In genomic region chrX:49838374-49838773, GRCh38 we compare ENCODE assay signal across 9 cellular contexts. TPM values are rescaled to one million over a fixed set of nuclear protein-coding genes. Genes with fewer than 3 reads are reported as not detected.
A peak's percentile ranks its signal among the peaks of the same experiment; 100 is the strongest.
DNase-seq lines count a peak whose midpoint lies in the region; ATAC-seq and TF ChIP-seq lines count a peak whose summit lies in the region.
"Had no signal": no experiment of that assay in that cellular context is flagged by ENCODE, and none has a peak within 500 bp of the region (broad histone marks: within the 10 kb centered on the region; RNA-seq: fewer than 3 reads in every experiment).

No MANE protein-coding gene starts in this region.

- H3K9me3 ChIP-seq in adipocyte (ENCODE audit: control insufficient read depth, low read length) (no peaks in the 10 kb centered on the region), left lung (no peaks in the 10 kb centered on the region), prostate gland (no peaks in the 10 kb centered on the region)

- 26% methylated on average over 8 of the region's 8 CpGs for WGBS in prostate gland

- TF ChIP-seq CTCF in BJ (IDR thresholded peaks at IDR 0.05; ENCODE audit: insufficient read depth, low read depth, low read length), result peak; percentile 57
- peak; percentile 71 for TF ChIP-seq CTCF in GM13977 (IDR thresholded peaks at IDR 0.05; ENCODE audit: extremely low read depth, insufficient read depth, missing control alignments)
- peak; percentile 89 for TF ChIP-seq CTCF in LNCaP clone FGC (IDR thresholded peaks at IDR 0.05; ENCODE audit: control insufficient read depth, extremely low read depth, insufficient read depth)
- peak; percentile 30 to 61 for TF ChIP-seq CTCF in left lung (IDR thresholded peaks at IDR 0.05)
- TF ChIP-seq CTCF in prostate gland (IDR thresholded peaks at IDR 0.05), result peak in 2 of 4 experiments; percentile 32 to 42

- H3K36me3 ChIP-seq in BJ (ENCODE audit: control insufficient read depth, insufficient read depth, low read length), result no peaks in the 10 kb centered on the region
- no peaks in the 10 kb centered on the region for H3K36me3 ChIP-seq in adipocyte (ENCODE audit: control insufficient read depth, insufficient read depth, low read length, severe bottlenecking)
- H3K36me3 ChIP-seq in left lung, result no peaks in the 10 kb centered on the region
- no peaks in the 10 kb centered on the region for H3K36me3 ChIP-seq in prostate gland

- H3K4me1 ChIP-seq in adipocyte (ENCODE audit: control insufficient read depth, insufficient read depth, low read length), result no peaks in the 10 kb centered on the region
- no peaks in the 10 kb centered on the region for H3K4me1 ChIP-seq in left lung
- no peaks in the 10 kb centered on the region for H3K4me1 ChIP-seq in prostate gland (replicated peaks)

- no peak for DNase-seq in BJ (ENCODE audit: low read depth)
- DNase-seq in GM13977 (ENCODE audit: low spot score), result peak; percentile 40
- no peak for DNase-seq in LNCaP clone FGC (ENCODE audit: low read depth)
- DNase-seq in adipocyte (ENCODE audit: low read depth), result peak; percentile 43
- DNase-seq in left lung, result no peak
- no peak for DNase-seq in prostate gland (ENCODE audit: low spot score)
- DNase-seq in islet precursor cell, result no peak

- ATAC-seq in left lung (peak; percentile 75), HG03139 (IDR thresholded peaks at IDR 0.05; ENCODE audit: unreplicated experiment) (no peak)

- in situ Hi-C loops in GM13977 (cut with MboI; ENCODE audit: low pct_unique_long_range_greater_than_20kb, low sequenced_read_pairs, unreplicated experiment), result no loop called here

- no peak overlapping the region for H3K9ac ChIP-seq in adipocyte (ENCODE audit: low read length)

- intact Hi-C loops in left lung (cut with DNase I) (no loop called here), prostate gland (cut with DNase I) (no loop called here)

- H3K27ac ChIP-seq in left lung (no peak overlapping the region), prostate gland (no peak overlapping the region)

- POLR2A ChIA-PET in BJ (lab: Charles Lee), result no interaction called here

- H3K27me3 ChIP-seq in BJ (ENCODE audit: control insufficient read depth, insufficient read depth, low read length) (no peaks in the 10 kb centered on the region), adipocyte (replicated peaks; ENCODE audit: control insufficient read depth, insufficient read depth, low read length) (peaks cover 40% of the 10 kb centered on the region), left lung (no peaks in the 10 kb centered on the region), prostate gland (replicated peaks; ENCODE audit: insufficient read depth) (no peaks in the 10 kb centered on the region)

- no peak overlapping the region for H3K4me3 ChIP-seq in BJ (ENCODE audit: low read depth, low read length)
- no peak overlapping the region for H3K4me3 ChIP-seq in LNCaP clone FGC (ENCODE audit: low read depth, low read length)
- H3K4me3 ChIP-seq in adipocyte (ENCODE audit: low read length), result no peak overlapping the region
- H3K4me3 ChIP-seq in left lung, result no peak overlapping the region
- H3K4me3 ChIP-seq in prostate gland, result no peak overlapping the region

- no peak for TF ChIP-seq POLR2A in prostate gland (IDR thresholded peaks at IDR 0.05)

- CTCF ChIA-PET in BJ (lab: Yijun Ruan, JAX), result interaction anchor here (0.5 to 2.6 kb wide), 4 partner anchors 9 to 1191 kb away, joined by 3 to 8 read pairs (median 4); no protein-coding TSS in a partner anchor

RNA-seq across cellular contexts. Expression of gene PAGE4, which starts 9.3 kb away (rescaled TPM):
- not detected in 2 replicates for polyA plus RNA-seq in BJ (2011; rRNA removed)
- not detected in 2 replicates for polyA minus RNA-seq in BJ (2011; rRNA and poly(A)+ RNA removed)
- total RNA-seq in left lung (not detected), prostate gland (10 to 100 TPM; 26.5 to 31.5 TPM)
- total RNA-seq: subcutaneous adipose tissue had no signal

RNA-seq across cellular contexts. Expression of gene USP27X, which starts 40.9 kb away (rescaled TPM):
- 3.0 and 3.4 TPM in 2 replicates for polyA plus RNA-seq in BJ (2011; rRNA removed)
- 3.2 and 3.3 TPM in 2 replicates for polyA minus RNA-seq in BJ (2011; rRNA and poly(A)+ RNA removed)
- total RNA-seq in left lung, result 1 to 10 TPM; 3.4 to 3.5 TPM
- total RNA-seq in prostate gland, result 1 to 10 TPM; 2.0 to 3.5 TPM

Comparison
In these comparisons a context has a peak if more than half of its experiments do, and no peak if none do; other contexts are left out.
1. DNase-seq: peak in GM13977 (single experiment) and adipocyte (single experiment); none in BJ (single experiment), LNCaP clone FGC (single experiment), left lung (0 of 2), prostate gland (single experiment) and islet precursor cell (single experiment).
2. RNA of gene PAGE4, which starts 9.3 kb away (total RNA-seq): 26.5 to 31.5 TPM in prostate gland; not detected in left lung; every median in the first group is over 10 times any median in the second.